16 cellular contexts compared by ENCODE assay signal in genomic region chr2:167177196-167177595, GRCh38.
"Had no signal": no experiment of that assay in that cellular context is flagged by ENCODE, and none has a peak within 500 bp of the region (broad histone marks: within the 10 kb centered on the region; RNA-seq: fewer than 3 reads in every experiment).

No MANE protein-coding gene starts in this region.

- H3K36me3 Mint-ChIP-seq: mesothelial cell of epicardium, neural progenitor cell had no signal

- H3K9ac ChIP-seq: neural progenitor cell had no signal

- H3K4me2 ChIP-seq: hepatocyte, neural progenitor cell had no signal

- DNase-seq: activated CD4-positive, alpha-beta T cell treated with anti-CD3 and anti-CD28 coated beads for 4 hours; activated CD8-positive, alpha-beta memory T cell treated with anti-CD3 and anti-CD28 coated beads, Interleukin-2, amount 50 U/mL, for 48 hours; activated CD8-positive, alpha-beta T cell treated with anti-CD3 and anti-CD28 coated beads, Interleukin-2, amount 10 ng/mL, durations not matched to agents 7 days and 5 days; activated naive CD4-positive, alpha-beta T cell treated with Interleukin-2 at 50 U/mL for 16 hours; activated naive CD8-positive, alpha-beta T cell treated with anti-CD3 and anti-CD28 coated beads, Interleukin-2, amount 50 U/mL, for 24 hours; endodermal cell; right cardiac atrium; stimulated activated CD4-positive, alpha-beta T cell treated with anti-CD3 and anti-CD28 coated beads, Interleukin-2, amount 100 ng/mL, for 24 hours; stimulated activated naive CD4-positive, alpha-beta T cell treated with Interleukin-2 at 50 U/mL for 16 hours; T-helper 1 cell; trophoblast cell had no signal

- H3K27me3 ChIP-seq: hepatocyte, neural progenitor cell had no signal

- ATAC-seq: activated CD8-positive, alpha-beta T cell treated with anti-CD3 and anti-CD28 coated beads, Interleukin-2, amount 10 ng/mL, durations not matched to agents 7 days and 5 days; activated naive CD8-positive, alpha-beta T cell treated with anti-CD3 and anti-CD28 coated beads, Interleukin-2, amount 50 U/mL, for 24 hours; esophagus mucosa; right cardiac atrium had no signal

- H3K27me3 Mint-ChIP-seq: activated naive CD8-positive, alpha-beta T cell treated with anti-CD3 and anti-CD28 coated beads, Interleukin-2, amount 50 U/mL, for 24 hours had no signal

- H3K4me1 ChIP-seq: neural progenitor cell had no signal

- H3K4me3 Mint-ChIP-seq: activated CD8-positive, alpha-beta T cell treated with anti-CD3 and anti-CD28 coated beads, Interleukin-2, amount 10 ng/mL, durations not matched to agents 7 days and 5 days; activated naive CD8-positive, alpha-beta T cell treated with anti-CD3 and anti-CD28 coated beads, Interleukin-2, amount 50 U/mL, for 24 hours; activated T-helper 1 cell treated with anti-CD3 and anti-CD28 coated beads, Interleukin-12 subunit alpha, Interleukin-12 subunit beta, Interleukin-2, Interleukin-4 antibody, amounts not matched to agents 30 ng/mL and 10 ng/mL and 1 ng/mL, durations not matched to agents 14 hours and 24 hours and 36 hours; endodermal cell; mesothelial cell of epicardium; neural progenitor cell had no signal

- H3K4me1 Mint-ChIP-seq: activated naive CD8-positive, alpha-beta T cell treated with anti-CD3 and anti-CD28 coated beads, Interleukin-2, amount 50 U/mL, for 24 hours; endodermal cell; mesothelial cell of epicardium had no signal

- H3K36me3 ChIP-seq: neural progenitor cell had no signal

- H3K4me3 ChIP-seq: hepatocyte, neural progenitor cell had no signal

- H3K27ac Mint-ChIP-seq: activated CD8-positive, alpha-beta T cell treated with anti-CD3 and anti-CD28 coated beads, Interleukin-2, amount 10 ng/mL, durations not matched to agents 7 days and 5 days; activated naive CD8-positive, alpha-beta T cell treated with anti-CD3 and anti-CD28 coated beads, Interleukin-2, amount 50 U/mL, for 24 hours; activated T-helper 1 cell treated with anti-CD3 and anti-CD28 coated beads, Interleukin-12 subunit alpha, Interleukin-12 subunit beta, Interleukin-2, Interleukin-4 antibody, amounts not matched to agents 30 ng/mL and 10 ng/mL and 1 ng/mL, durations not matched to agents 14 hours and 24 hours and 36 hours; endodermal cell; mesothelial cell of epicardium; neural progenitor cell had no signal
